Comparison of ENCODE assay signal across 12 cellular contexts in genomic region chr12:14032191-14032590, GRCh38. TPM values are rescaled to one million over a fixed set of nuclear protein-coding genes. Genes with fewer than 3 reads are reported as not detected.
"Had no signal": no experiment of that assay in that cellular context is flagged by ENCODE, and none has a peak within 500 bp of the region (broad histone marks: within the 10 kb centered on the region; RNA-seq: fewer than 3 reads in every experiment).

No MANE protein-coding gene starts in this region.

RNA-seq across cellular contexts. Expression of gene GRIN2B, which starts 50.8 kb away (rescaled TPM):
- total RNA-seq: activated CD4-positive, alpha-beta memory T cell treated with anti-CD3 and anti-CD28 coated beads for 36 hours; activated CD4-positive, alpha-beta memory T cell treated with anti-CD3 and anti-CD28 coated beads, Interleukin-2, amount 10 ng/mL, durations not matched to agents 7 days and 5 days; activated CD4-positive, alpha-beta T cell treated with anti-CD3 and anti-CD28 coated beads for 36 hours; activated CD4-positive, alpha-beta T cell treated with anti-CD3 and anti-CD28 coated beads, Interleukin-2, amount 10 ng/mL, durations not matched to agents 24 days and 14 days; activated CD4-positive, alpha-beta T cell treated with anti-CD3 and anti-CD28 coated beads, Interleukin-2, amount 10 ng/mL, durations not matched to agents 7 days and 5 days; activated CD8-positive, alpha-beta memory T cell treated with anti-CD3 and anti-CD28 coated beads for 36 hours; activated CD8-positive, alpha-beta memory T cell treated with anti-CD3 and anti-CD28 coated beads, Interleukin-2, amount 10 ng/mL, durations not matched to agents 7 days and 5 days; activated CD8-positive, alpha-beta T cell treated with anti-CD3 and anti-CD28 coated beads for 36 hours; activated CD8-positive, alpha-beta T cell treated with anti-CD3 and anti-CD28 coated beads, Interleukin-2, amount 10 ng/mL, durations not matched to agents 7 days and 5 days; T-helper 1 cell treated with Interleukin-12 subunit alpha and Interleukin-12 subunit beta and Interleukin-4 antibody, amounts not matched to agents 30 ng/mL and 1 ng/mL, for 36 hours; T-helper 17 cell; T-helper 2 cell treated with Interferon-gamma antibody and Interleukin-4, amounts not matched to agents 100 ng/mL and 5 ng/mL, for 36 hours had no signal
